23 cellular contexts compared by ENCODE assay signal in genomic region chr9:23408874-23409273, GRCh38.
"Had no signal": no experiment of that assay in that cellular context is flagged by ENCODE, and none has a peak within 500 bp of the region (broad histone marks: within the 10 kb centered on the region; RNA-seq: fewer than 3 reads in every experiment).

No MANE protein-coding gene starts in this region.

- H3K4me1 ChIP-seq: esophagus muscularis mucosa, foreskin keratinocyte, gastroesophageal sphincter, heart left ventricle, left ventricle myocardium inferior, lower lobe of right lung had no signal

- H3K27ac ChIP-seq: coronary artery, dorsolateral prefrontal cortex, esophagus muscularis mucosa, foreskin keratinocyte, gastroesophageal sphincter, heart left ventricle, hepatocyte, left ventricle myocardium inferior, lower lobe of right lung had no signal

- ATAC-seq: foreskin keratinocyte, gastroesophageal sphincter, heart left ventricle, left colon, lower lobe of right lung had no signal

- H3K9me3 ChIP-seq: esophagus muscularis mucosa, gastroesophageal sphincter, heart left ventricle, left ventricle myocardium inferior, lower lobe of right lung had no signal

- H3K4me2 ChIP-seq: hepatocyte had no signal

- H2AFZ ChIP-seq: hepatocyte had no signal

- H3K27me3 ChIP-seq: dorsolateral prefrontal cortex, esophagus muscularis mucosa, foreskin keratinocyte, gastroesophageal sphincter, heart left ventricle, hepatocyte had no signal

- DNase-seq: dermis blood vessel endothelial cell; dorsolateral prefrontal cortex; effector CD4-positive, alpha-beta T cell; effector memory CD4-positive, alpha-beta T cell; foreskin keratinocyte; heart left ventricle; hypothalamus; immature natural killer cell; islet precursor cell; kidney; kidney glomerular epithelial cell; left colon; left ventricle myocardium inferior; lower lobe of right lung; mesenchymal stem cell; midbrain had no signal

- H3K36me3 ChIP-seq: esophagus muscularis mucosa, gastroesophageal sphincter, heart left ventricle, left ventricle myocardium inferior, lower lobe of right lung had no signal

- H3K79me2 ChIP-seq: hepatocyte had no signal

- FAIRE-seq: colon, endothelial cell of umbilical vein, frontal cortex had no signal

- H3K4me3 ChIP-seq: coronary artery, dorsolateral prefrontal cortex, esophagus muscularis mucosa, gastroesophageal sphincter, heart left ventricle, hepatocyte, left ventricle myocardium inferior, lower lobe of right lung had no signal
